9 cellular contexts compared by ENCODE assay signal in genomic region chr19:10288662-10289166, GRCh38.
DNase-seq lines count a peak whose midpoint lies in the region; ATAC-seq lines count a peak whose summit lies in the region.
"Had no signal": no experiment of that assay in that cellular context is flagged by ENCODE, and none has a peak within 500 bp of the region (broad histone marks: within the 10 kb centered on the region; RNA-seq: fewer than 3 reads in every experiment).

No MANE protein-coding gene starts in this region.

- H3K27me3 Mint-ChIP-seq in activated T-cell treated with anti-CD3 and anti-CD28 coated beads, Interleukin-2, amount 50 U/mL, for 24 hours, result peaks cover 66% of the 10 kb centered on the region

- H3K27ac Mint-ChIP-seq in activated T-cell treated with anti-CD3 and anti-CD28 coated beads, Interleukin-2, amount 50 U/mL, for 24 hours, result peak overlapping the region; percentile 75

- peaks cover 44% of the 10 kb centered on the region for H3K27me3 ChIP-seq in iPS DF 6.9 (ENCODE audit: control insufficient read depth, insufficient read depth, low read length)

- no peaks in the 10 kb centered on the region; the same call in 1 of the 2 replicates for H3K36me3 ChIP-seq in iPS DF 6.9 (ENCODE audit: control insufficient read depth, insufficient read depth, low read length)

- H3K4me1 Mint-ChIP-seq in activated T-cell treated with anti-CD3 and anti-CD28 coated beads, Interleukin-2, amount 50 U/mL, for 24 hours (ENCODE audit: low read depth), result peaks cover 77% of the 10 kb centered on the region

- no CpG with 5 or more reads among the region's 23 CpGs for WGBS in iPS DF 6.9 (ENCODE audit: insufficient coverage, insufficient read length)

- ATAC-seq in HG02642 (IDR thresholded peaks at IDR 0.05; ENCODE audit: poor library complexity, unreplicated experiment), result no peak

- H3K27ac ChIP-seq in iPS DF 6.9 (ENCODE audit: low read length), result no peak overlapping the region
- H3K27ac ChIP-seq: epithelial cell of prostate had no signal

- peaks cover 4% of the 10 kb centered on the region for H3K4me1 ChIP-seq in iPS DF 6.9 (ENCODE audit: control insufficient read depth, insufficient read depth, low read length)

- no peaks in the 10 kb centered on the region for H3K9me3 Mint-ChIP-seq in activated T-cell treated with anti-CD3 and anti-CD28 coated beads, Interleukin-2, amount 50 U/mL, for 24 hours

- peak; percentile 35 for DNase-seq in activated T-cell treated with anti-CD3 and anti-CD28 coated beads, Interleukin-2, amount 50 U/mL, for 1 hour
- DNase-seq in activated T-cell treated with anti-CD3 and anti-CD28 coated beads for 4 hours (no peak), NCI-H2196 treated with DMSO at 0.1 percent for 48 hours (lab: John Stamatoyannopoulos, UW; ENCODE audit: unreplicated experiment) (peak; percentile 59), iPS DF 6.9 (ENCODE audit: low read depth, low spot score) (no peak), NK-92 (lab: John Stamatoyannopoulos, UW; ENCODE audit: unreplicated experiment) (no peak)
- peak; percentile 65 for DNase-seq in activated T-cell treated with anti-CD3 and anti-CD28 coated beads, Interleukin-2, amount 50 U/mL, for 24 hours
- peak; percentile 52 to 67 for DNase-seq in stimulated activated CD4-positive, alpha-beta T cell treated with anti-CD3 and anti-CD28 coated beads, Interleukin-2, amount 100 ng/mL, for 24 hours

- H3K36me3 Mint-ChIP-seq in activated T-cell treated with anti-CD3 and anti-CD28 coated beads, Interleukin-2, amount 50 U/mL, for 24 hours (ENCODE audit: low read depth), result peaks cover 28% of the 10 kb centered on the region

- no peaks in the 10 kb centered on the region for H3K9me3 ChIP-seq in iPS DF 6.9 (ENCODE audit: control insufficient read depth, insufficient read depth, low read length)

- H3K4me3 ChIP-seq in iPS DF 6.9 (ENCODE audit: low read length), result peak overlapping the region; percentile 27; the same call in 1 of the 2 replicates

- peak overlapping the region; percentile 70 for H3K4me3 Mint-ChIP-seq in activated T-cell treated with anti-CD3 and anti-CD28 coated beads, Interleukin-2, amount 50 U/mL, for 24 hours

Comparison
In these comparisons a context has a peak if more than half of its experiments do, and no peak if none do; other contexts are left out.
1. DNase-seq: peak in activated T-cell treated with anti-CD3 and anti-CD28 coated beads, Interleukin-2, amount 50 U/mL, for 1 hour (single experiment), NCI-H2196 treated with DMSO at 0.1 percent for 48 hours (single experiment), activated T-cell treated with anti-CD3 and anti-CD28 coated beads, Interleukin-2, amount 50 U/mL, for 24 hours (single experiment) and stimulated activated CD4-positive, alpha-beta T cell treated with anti-CD3 and anti-CD28 coated beads, Interleukin-2, amount 100 ng/mL, for 24 hours (2 of 2); none in activated T-cell treated with anti-CD3 and anti-CD28 coated beads for 4 hours (single experiment), iPS DF 6.9 (single experiment) and NK-92 (single experiment).